Comparison of ENCODE assay signal across 8 cellular contexts in genomic region chr2:97605109-97605508, GRCh38. TPM values are rescaled to one million over a fixed set of nuclear protein-coding genes. Genes with fewer than 3 reads are reported as not detected.
DNase-seq lines count a peak whose midpoint lies in the region; ATAC-seq, FAIRE-seq and TF ChIP-seq lines count a peak whose summit lies in the region.
"Not testable (repeated sequence)": the region's sequence is repeated elsewhere in the genome, so short reads cannot be mapped to it uniquely, and the experiment has no call there.

No MANE protein-coding gene starts in this region.

- H3K9ac ChIP-seq in GM12878 (ENCODE audit: control insufficient read depth, insufficient read depth, low read length), result not testable (repeated sequence)

- not testable (repeated sequence) for H3K9me3 ChIP-seq in A549; Panc1 (ENCODE audit: control insufficient read depth, insufficient read depth, low read depth, low read length); GM12878 (replicated peaks; ENCODE audit: control insufficient read depth, insufficient read depth, low read length)

- in situ Hi-C loops in Panc1 (cut with HindIII; ENCODE audit: low pct_unique_long_range_greater_than_20kb, low sequenced_read_pairs); GM12878 (cut with MboI): not testable (repeated sequence)

- POLR2A ChIA-PET in A549 (lab: Yijun Ruan, JAX); Panc1 (lab: Charles Lee); GM12878 (lab: Charles Lee): not testable (repeated sequence)

- intact Hi-C loops in Panc1 (cut with micrococcal nuclease; ENCODE audit: unreplicated experiment); GM12878 (cut with micrococcal nuclease; ENCODE audit: unreplicated experiment); dorsolateral prefrontal cortex (cut with DNase I); left colon (cut with DNase I, micrococcal nuclease): not testable (repeated sequence)

- DNase-seq in A549 (ENCODE audit: low read depth in 1 of 2, low spot score in 1 of 2); Panc1 (ENCODE audit: low read depth, low spot score); GM12878 (ENCODE audit: low read depth, low spot score); dorsolateral prefrontal cortex; left colon; substantia nigra (lab: John Stamatoyannopoulos, UW): not testable (repeated sequence)
- peak; percentile 8 for DNase-seq in GM23338 (ENCODE audit: low spot score)

- H3K27me3 ChIP-seq in GM23338 (ENCODE audit: insufficient read depth); Panc1 (ENCODE audit: control insufficient read depth, insufficient read depth, low read length); GM12878 (replicated peaks in 1 of 2; ENCODE audit: control insufficient read depth in 2 of 2, insufficient read depth in 2 of 2, low read length in 1 of 2); dorsolateral prefrontal cortex: not testable (repeated sequence)

- H3K36me3 ChIP-seq in GM23338 (ENCODE audit: insufficient read depth); Panc1 (ENCODE audit: control insufficient read depth, insufficient read depth, low read length); GM12878 (ENCODE audit: control insufficient read depth in 2 of 2, insufficient read depth in 2 of 2, low read length in 1 of 2): not testable (repeated sequence)

- H3K27ac ChIP-seq in A549; GM23338 (ENCODE audit: low read depth); Panc1 (ENCODE audit: low read length); GM12878 (ENCODE audit: control insufficient read depth, insufficient read depth): not testable (repeated sequence)
- H3K27ac ChIP-seq in dorsolateral prefrontal cortex (peak overlapping the region in 46 of 59 donors; percentile 51 to 88 (median 77)), substantia nigra (ENCODE audit: low read depth, low read length, poor library complexity, severe bottlenecking) (peak overlapping the region; percentile 42)

- not testable (repeated sequence) for H3K79me2 ChIP-seq in GM23338 (replicated peaks; ENCODE audit: insufficient read depth); GM12878 (ENCODE audit: control insufficient read depth, insufficient read depth, low read length)

- not testable (repeated sequence) for TF ChIP-seq POLR2A in A549 (IDR thresholded peaks at IDR 0.05; ENCODE audit: low read length); GM12878 (IDR thresholded peaks at IDR 0.05; ENCODE audit: low read depth, low read length)

- not testable (repeated sequence) for H3K36me3 Mint-ChIP-seq in GM23338 (ENCODE audit: low read depth)

- not testable (repeated sequence) for H2AFZ ChIP-seq in GM23338; GM12878 (ENCODE audit: control insufficient read depth, low read depth, low read length)

- not testable (repeated sequence) for H3K4me1 ChIP-seq in A549; GM23338 (ENCODE audit: insufficient read depth); Panc1 (ENCODE audit: control insufficient read depth, insufficient read depth, low read length); GM12878 (ENCODE audit: control insufficient read depth, insufficient read depth, low read length)

- RAD21 ChIA-PET in GM12878 (lab: Charles Lee; ENCODE audit: unreplicated experiment), result not testable (repeated sequence)

- CTCF ChIA-PET in A549 (lab: Yijun Ruan, JAX); Panc1 (lab: Charles Lee); GM12878 (lab: Yijun Ruan, JAX): not testable (repeated sequence)

- not testable (repeated sequence) for H4K20me1 ChIP-seq in GM23338 (replicated peaks; ENCODE audit: insufficient read depth); GM12878 (ENCODE audit: control insufficient read depth, insufficient read depth)

- H3K9me3 Mint-ChIP-seq in GM23338, result not testable (repeated sequence)

- TF ChIP-seq EP300 in A549 (IDR thresholded peaks at IDR 0.05); GM12878 (IDR thresholded peaks at IDR 0.05; ENCODE audit: borderline replicate concordance in 1 of 2, control insufficient read depth in 1 of 2, low read depth in 2 of 2, low read length in 2 of 2): not testable (repeated sequence)

- not testable (repeated sequence) for TF ChIP-seq CTCF in A549 (IDR thresholded peaks at IDR 0.05); GM23338 (conservative IDR thresholded peaks at IDR 0.05; ENCODE audit: low read depth in 2 of 2); Panc1 (IDR thresholded peaks at IDR 0.05); GM12878 (IDR thresholded peaks at IDR 0.05 in 2 of 3, conservative IDR thresholded peaks at IDR 0.05 in 1 of 3; ENCODE audit: control insufficient read depth in 2 of 3, extremely low read depth in 1 of 3, insufficient read depth in 1 of 3, low read depth in 3 of 3, low read length in 3 of 3); dorsolateral prefrontal cortex (IDR thresholded peaks at IDR 0.05 in 54 of 56, conservative IDR thresholded peaks at IDR 0.05 in 2 of 56; ENCODE audit: low read depth in 1 of 56, partially characterized antibody in 56 of 56)

- SMC1A ChIA-PET in GM12878 (lab: Charles Lee; ENCODE audit: uncharacterized antibody, unreplicated experiment), result not testable (repeated sequence)

- not testable (repeated sequence) for H3K27ac Mint-ChIP-seq in GM23338

- FAIRE-seq in A549 (lab: Jason Lieb, UNC); GM12878 (lab: Jason Lieb, UNC): not testable (repeated sequence)

- not testable (repeated sequence) for H3K4me2 ChIP-seq in A549; GM23338; GM12878 (ENCODE audit: control insufficient read depth, insufficient read depth)

- H3F3A ChIP-seq in GM23338 (replicated peaks; ENCODE audit: low read depth), result not testable (repeated sequence)

- not testable (repeated sequence) for H3K4me3 ChIP-seq in A549; GM23338; Panc1 (ENCODE audit: low read depth in 2 of 2, low read length in 2 of 2); GM12878; dorsolateral prefrontal cortex

- TF ChIP-seq RAD21 in A549 (conservative IDR thresholded peaks at IDR 0.05 in 1 of 2, IDR thresholded peaks at IDR 0.05 in 1 of 2); GM12878 (IDR thresholded peaks at IDR 0.05; ENCODE audit: insufficient read depth, low read depth, low read length): not testable (repeated sequence)

- not testable (repeated sequence) for H3K27me3 Mint-ChIP-seq in GM23338 (ENCODE audit: insufficient read depth, low read depth, poor library complexity)

- not testable (repeated sequence) for H3K4me3 Mint-ChIP-seq in GM23338

- WGBS in A549 (ENCODE audit: missing lambda C conversion rate), result no CpG with 5 or more reads among the region's 8 CpGs
- no CpG with 5 or more reads among the region's 8 CpGs for WGBS in GM12878 (ENCODE audit: insufficient coverage, insufficient replicate concordance, low lambda C conversion rate, missing lambda C conversion rate)

- not testable (repeated sequence) for H3K9me2 ChIP-seq in GM23338 (ENCODE audit: insufficient read depth)

- BruUV-seq in Panc1 (replicated peaks; lab: Mats Ljungman, UMichigan); GM12878 (replicated peaks; lab: Mats Ljungman, UMichigan): not testable (repeated sequence)

- not testable (repeated sequence) for H3K4me1 Mint-ChIP-seq in GM23338

- peak; percentile 57 to 73; a peak in 4 of 6 replicates for ATAC-seq in A549
- peak; percentile 81 for ATAC-seq in GM23338
- peak; percentile 40 for ATAC-seq in HG03432 (IDR thresholded peaks at IDR 0.05; ENCODE audit: unreplicated experiment)
- ATAC-seq in Panc1, result peak; percentile 77; the same call in 1 of the 2 replicates
- peak; percentile 75 for ATAC-seq in GM12878
- ATAC-seq in left colon, result peak; percentile 66

RNA-seq across cellular contexts. Expression of gene ANKRD36B, which starts 15.4 kb away (rescaled TPM):
- polyA plus RNA-seq in A549 (2011; rRNA removed), result 10.8 and 13.9 TPM in 2 replicates
- 1.5 TPM in 2 replicates for polyA plus RNA-seq in A549 (2012; cell fraction: cytosol; rRNA removed)
- polyA plus RNA-seq in A549 (2012; cell fraction: nucleus; rRNA removed), result 5.2 and 8.1 TPM in 2 replicates
- 3.0 to 3.9 TPM (median 3.5 TPM) in 3 replicates for polyA plus RNA-seq in A549 (2017; fragmentation: RNase III; extraction: RNeasy Plus Mini Kit Qiagen cat#74134 plus additional on column Dnase treatment)
- 28.5 and 41.5 TPM in 2 replicates for polyA minus RNA-seq in A549 (2011; rRNA and poly(A)+ RNA removed)
- 13.9 and 15.7 TPM in 2 replicates for total RNA-seq in GM23338 (2014; rRNA removed; shearing (Covaris generic))
- 9.4 and 14.5 TPM in 2 replicates for polyA plus RNA-seq in GM23338 (2016; fragmentation: Nextera tagmentation; extraction: Ambion mirVana)
- 14.7 TPM for total RNA-seq in Panc1 (2021; ENCODE audit: unreplicated experiment)
- polyA plus RNA-seq in Panc1 (2012; ENCODE audit: insufficient read length), result 4.0 TPM
- 265 and 295 TPM in 2 replicates for total RNA-seq in GM12878 (2013; cell fraction: nucleolus; rRNA removed)
- 15.4 and 20.7 TPM in 2 replicates for total RNA-seq in GM12878 (2014; rRNA removed)
- 21.4 and 21.8 TPM in 2 replicates for total RNA-seq in GM12878 (2014; rRNA removed; fragmentation: Illumina TruSeq; extraction: Trizol)
- 12.9 and 13.3 TPM in 2 replicates for total RNA-seq in GM12878 (2021)
- polyA plus RNA-seq in GM12878 (2011; ENCODE audit: low read depth), result 5.2 TPM
- polyA plus RNA-seq in GM12878 (2011; rRNA removed), result 12.9 and 15.9 TPM in 2 replicates
- polyA plus RNA-seq in GM12878 (2011; cell fraction: cytosol; rRNA removed), result 2.9 and 3.0 TPM in 2 replicates
- polyA plus RNA-seq in GM12878 (2011; cell fraction: nucleus; rRNA removed), result 66.1 and 84.7 TPM in 2 replicates
- 6.2 and 7.2 TPM in 2 replicates for polyA plus RNA-seq in GM12878 (2012)
- polyA plus RNA-seq in GM12878 (2014; fragmentation: Illumina TruSeq; extraction: Trizol), result 11.9 and 15.6 TPM in 2 replicates
- 10 to 100 TPM in 1 of 2 experiments, 1 to 10 TPM in 1; 6.5 to 10.7 TPM for polyA plus RNA-seq in GM12878 (2014; fragmentation: Nextera tagmentation; extraction: Ambion mirVana)
- polyA plus RNA-seq in GM12878 (2014; rRNA removed), result 10.0 and 10.9 TPM in 2 replicates
- polyA plus RNA-seq in GM12878 (2016; fragmentation: Nextera tagmentation; extraction: Ambion mirVana), result 10 to 100 TPM; 15.9 to 17.5 TPM
- polyA minus RNA-seq in GM12878 (2011; rRNA and poly(A)+ RNA removed), result 34.4 and 49.3 TPM in 2 replicates
- 4.4 and 8.7 TPM in 2 replicates for polyA minus RNA-seq in GM12878 (2011; cell fraction: cytosol; rRNA and poly(A)+ RNA removed)
- polyA minus RNA-seq in GM12878 (2011; cell fraction: nucleus; rRNA and poly(A)+ RNA removed), result 104 and 126 TPM in 2 replicates
- 100 to 1,000 TPM in 50 of 120 experiments, 10 to 100 TPM in 70; 62.0 to 154 (median 97.6) TPM for total RNA-seq in dorsolateral prefrontal cortex
- total RNA-seq in left colon, result 10 to 100 TPM; 22.1 to 23.5 TPM

RNA-seq across cellular contexts. Expression of gene COX5B, which starts 40.8 kb away (rescaled TPM):
- polyA plus RNA-seq in A549 (2011; rRNA removed) (332 and 343 TPM in 2 replicates), A549 (2017; fragmentation: RNase III; extraction: RNeasy Plus Mini Kit Qiagen cat#74134 plus additional on column Dnase treatment) (341 to 372 TPM (median 353 TPM) in 3 replicates), GM23338 (2016; fragmentation: Nextera tagmentation; extraction: Ambion mirVana) (666 and 733 TPM in 2 replicates), GM12878 (2011; rRNA removed) (260 and 333 TPM in 2 replicates), GM12878 (2014; fragmentation: Illumina TruSeq; extraction: Trizol) (17.3 and 69.5 TPM in 2 replicates), GM12878 (2014; fragmentation: Nextera tagmentation; extraction: Ambion mirVana) (100 to 1,000 TPM; 150 to 392 TPM), GM12878 (2014; rRNA removed) (475 and 518 TPM in 2 replicates), GM12878 (2016; fragmentation: Nextera tagmentation; extraction: Ambion mirVana) (100 to 1,000 TPM; 466 to 490 TPM)
- polyA plus RNA-seq in A549 (2012; cell fraction: cytosol; rRNA removed), result 543 and 608 TPM in 2 replicates
- 269 and 330 TPM in 2 replicates for polyA plus RNA-seq in A549 (2012; cell fraction: nucleus; rRNA removed)
- polyA minus RNA-seq in A549 (2011; rRNA and poly(A)+ RNA removed), result 32.8 and 39.3 TPM in 2 replicates
- total RNA-seq in GM23338 (2014; rRNA removed; shearing (Covaris generic)), result 260 and 305 TPM in 2 replicates
- total RNA-seq in Panc1 (2021; ENCODE audit: unreplicated experiment) (298 TPM), GM12878 (2014; rRNA removed) (426 and 472 TPM in 2 replicates), GM12878 (2014; rRNA removed; fragmentation: Illumina TruSeq; extraction: Trizol) (120 and 128 TPM in 2 replicates), GM12878 (2021) (248 and 277 TPM in 2 replicates), dorsolateral prefrontal cortex (100 to 1,000 TPM; 245 to 509 (median 381) TPM), left colon (100 to 1,000 TPM; 626 to 674 TPM)
- 264 TPM for polyA plus RNA-seq in Panc1 (2012; ENCODE audit: insufficient read length)
- 36.3 and 36.8 TPM in 2 replicates for total RNA-seq in GM12878 (2013; cell fraction: nucleolus; rRNA removed)
- polyA plus RNA-seq in GM12878 (2011; ENCODE audit: low read depth), result 110 TPM
- 402 and 510 TPM in 2 replicates for polyA plus RNA-seq in GM12878 (2011; cell fraction: cytosol; rRNA removed)
- polyA plus RNA-seq in GM12878 (2011; cell fraction: nucleus; rRNA removed), result 318 and 448 TPM in 2 replicates
- 189 and 226 TPM in 2 replicates for polyA plus RNA-seq in GM12878 (2012)
- polyA minus RNA-seq in GM12878 (2011; rRNA and poly(A)+ RNA removed), result 43.7 and 68.6 TPM in 2 replicates
- polyA minus RNA-seq in GM12878 (2011; cell fraction: cytosol; rRNA and poly(A)+ RNA removed), result 59.8 and 64.1 TPM in 2 replicates
- polyA minus RNA-seq in GM12878 (2011; cell fraction: nucleus; rRNA and poly(A)+ RNA removed), result 29.5 and 45.5 TPM in 2 replicates

RNA-seq across cellular contexts. Expression of gene ACTR1B, which starts 58.7 kb away (rescaled TPM):
- polyA plus RNA-seq in A549 (2011; rRNA removed) (24.7 and 30.0 TPM in 2 replicates), A549 (2017; fragmentation: RNase III; extraction: RNeasy Plus Mini Kit Qiagen cat#74134 plus additional on column Dnase treatment) (33.5 to 42.0 TPM (median 37.6 TPM) in 3 replicates), GM23338 (2016; fragmentation: Nextera tagmentation; extraction: Ambion mirVana) (27.2 and 27.4 TPM in 2 replicates), GM12878 (2011; rRNA removed) (28.7 and 44.8 TPM in 2 replicates), GM12878 (2014; fragmentation: Illumina TruSeq; extraction: Trizol) (10.1 and 25.4 TPM in 2 replicates), GM12878 (2014; fragmentation: Nextera tagmentation; extraction: Ambion mirVana) (1 to 10 TPM; 1.3 to 5.2 TPM), GM12878 (2014; rRNA removed) (60.5 and 62.8 TPM in 2 replicates), GM12878 (2016; fragmentation: Nextera tagmentation; extraction: Ambion mirVana) (10 to 100 TPM; 44.8 to 51.5 TPM)
- polyA plus RNA-seq in A549 (2012; cell fraction: cytosol; rRNA removed), result 43.3 and 54.6 TPM in 2 replicates
- polyA plus RNA-seq in A549 (2012; cell fraction: nucleus; rRNA removed), result 96.2 and 106 TPM in 2 replicates
- 42.7 and 43.5 TPM in 2 replicates for polyA minus RNA-seq in A549 (2011; rRNA and poly(A)+ RNA removed)
- 41.5 and 42.5 TPM in 2 replicates for total RNA-seq in GM23338 (2014; rRNA removed; shearing (Covaris generic))
- total RNA-seq in Panc1 (2021; ENCODE audit: unreplicated experiment) (28.1 TPM), GM12878 (2014; rRNA removed) (42.6 and 45.4 TPM in 2 replicates), GM12878 (2014; rRNA removed; fragmentation: Illumina TruSeq; extraction: Trizol) (29.2 and 29.3 TPM in 2 replicates), GM12878 (2021) (57.3 and 59.2 TPM in 2 replicates), dorsolateral prefrontal cortex (100 to 1,000 TPM in 113 of 120 experiments, 10 to 100 TPM in 7; 72.4 to 175 (median 133) TPM), left colon (10 to 100 TPM; 67.4 to 79.2 TPM)
- polyA plus RNA-seq in Panc1 (2012; ENCODE audit: insufficient read length), result 39.2 TPM
- total RNA-seq in GM12878 (2013; cell fraction: nucleolus; rRNA removed), result 73.9 and 75.5 TPM in 2 replicates
- polyA plus RNA-seq in GM12878 (2011; ENCODE audit: low read depth), result 21.5 TPM
- polyA plus RNA-seq in GM12878 (2011; cell fraction: cytosol; rRNA removed), result 73.0 and 85.0 TPM in 2 replicates
- polyA plus RNA-seq in GM12878 (2011; cell fraction: nucleus; rRNA removed), result 226 and 285 TPM in 2 replicates
- polyA plus RNA-seq in GM12878 (2012), result 44.3 and 60.0 TPM in 2 replicates
- polyA minus RNA-seq in GM12878 (2011; rRNA and poly(A)+ RNA removed), result 42.1 and 82.5 TPM in 2 replicates
- 22.9 and 23.1 TPM in 2 replicates for polyA minus RNA-seq in GM12878 (2011; cell fraction: cytosol; rRNA and poly(A)+ RNA removed)
- 56.5 and 66.0 TPM in 2 replicates for polyA minus RNA-seq in GM12878 (2011; cell fraction: nucleus; rRNA and poly(A)+ RNA removed)
